ENCODE assay signal across 1 cellular context in the genomic region with DNA sequence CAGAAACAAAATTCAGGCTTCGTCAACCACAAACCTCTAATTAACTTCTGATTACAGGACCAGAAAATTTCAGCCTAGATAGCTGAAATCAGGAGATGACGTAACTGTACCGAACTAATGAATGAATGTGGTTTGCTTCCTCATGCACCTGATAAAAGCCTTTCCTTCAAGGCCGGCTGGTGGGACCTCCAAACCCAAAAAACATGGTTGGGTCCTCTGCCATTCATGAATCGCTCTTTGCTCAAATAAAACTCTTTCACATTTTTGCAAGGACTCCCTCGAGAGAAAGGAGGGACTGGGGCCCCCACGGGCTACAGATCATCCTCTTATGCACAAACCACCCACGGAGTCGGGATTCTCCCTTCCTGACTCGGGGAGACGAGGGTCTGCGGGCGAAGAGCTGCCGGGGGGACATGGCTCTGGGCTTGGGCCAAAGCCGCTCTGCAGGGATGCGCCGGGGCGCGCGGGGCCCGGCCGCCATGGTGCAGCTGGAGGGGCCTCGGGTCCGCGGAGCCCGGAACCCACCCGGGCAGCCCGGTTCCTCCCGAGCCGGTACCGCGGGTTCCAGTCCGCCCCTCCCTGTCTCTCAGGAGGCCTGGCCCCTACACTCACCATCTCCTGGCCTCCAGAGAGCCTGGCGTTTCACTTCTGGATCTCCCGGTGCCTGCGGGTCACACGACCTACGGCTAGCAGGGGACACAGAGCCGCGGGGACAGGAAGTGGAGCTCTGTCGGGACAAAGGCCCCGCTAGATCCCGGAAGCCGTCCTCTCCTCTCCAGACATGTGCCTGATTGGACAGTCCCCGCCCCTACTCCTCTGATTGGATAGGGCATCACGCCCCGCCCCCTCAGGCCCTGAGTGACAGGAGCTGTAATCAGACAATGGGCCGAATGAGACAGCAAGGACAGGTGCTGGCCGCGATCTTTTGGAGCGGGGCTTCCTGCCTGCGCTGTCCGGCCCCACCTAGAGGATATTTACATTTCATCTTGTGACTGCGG.
TF ChIP-seq lines count a peak whose summit lies in the region.

TSS of gene ZNF195 (minus strand) at position 721 of the 998 bp plus-strand sequence. CDS start at position 615, 106 bp downstream.

TF ChIP-seq in K562, 482 proteins besides CTCF, POLR2A, EP300 and RAD21 (continued from another document and continues in another):
- TF ChIP-seq, protein P1, sequence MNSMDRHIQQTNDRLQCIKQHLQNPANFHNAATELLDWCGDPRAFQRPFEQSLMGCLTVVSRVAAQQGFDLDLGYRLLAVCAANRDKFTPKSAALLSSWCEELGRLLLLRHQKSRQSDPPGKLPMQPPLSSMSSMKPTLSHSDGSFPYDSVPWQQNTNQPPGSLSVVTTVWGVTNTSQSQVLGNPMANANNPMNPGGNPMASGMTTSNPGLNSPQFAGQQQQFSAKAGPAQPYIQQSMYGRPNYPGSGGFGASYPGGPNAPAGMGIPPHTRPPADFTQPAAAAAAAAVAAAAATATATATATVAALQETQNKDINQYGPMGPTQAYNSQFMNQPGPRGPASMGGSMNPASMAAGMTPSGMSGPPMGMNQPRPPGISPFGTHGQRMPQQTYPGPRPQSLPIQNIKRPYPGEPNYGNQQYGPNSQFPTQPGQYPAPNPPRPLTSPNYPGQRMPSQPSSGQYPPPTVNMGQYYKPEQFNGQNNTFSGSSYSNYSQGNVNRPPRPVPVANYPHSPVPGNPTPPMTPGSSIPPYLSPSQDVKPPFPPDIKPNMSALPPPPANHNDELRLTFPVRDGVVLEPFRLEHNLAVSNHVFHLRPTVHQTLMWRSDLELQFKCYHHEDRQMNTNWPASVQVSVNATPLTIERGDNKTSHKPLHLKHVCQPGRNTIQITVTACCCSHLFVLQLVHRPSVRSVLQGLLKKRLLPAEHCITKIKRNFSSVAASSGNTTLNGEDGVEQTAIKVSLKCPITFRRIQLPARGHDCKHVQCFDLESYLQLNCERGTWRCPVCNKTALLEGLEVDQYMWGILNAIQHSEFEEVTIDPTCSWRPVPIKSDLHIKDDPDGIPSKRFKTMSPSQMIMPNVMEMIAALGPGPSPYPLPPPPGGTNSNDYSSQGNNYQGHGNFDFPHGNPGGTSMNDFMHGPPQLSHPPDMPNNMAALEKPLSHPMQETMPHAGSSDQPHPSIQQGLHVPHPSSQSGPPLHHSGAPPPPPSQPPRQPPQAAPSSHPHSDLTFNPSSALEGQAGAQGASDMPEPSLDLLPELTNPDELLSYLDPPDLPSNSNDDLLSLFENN (IDR thresholded peaks at IDR 0.05; ENCODE audit: low read depth in 2 of 2, low read length in 2 of 2) = no peak
- TF ChIP-seq RBM34 (IDR thresholded peaks at IDR 0.05; ENCODE audit: borderline replicate concordance, insufficient read depth, low read length) (no peak), CREBBP (IDR thresholded peaks at IDR 0.05; ENCODE audit: low read depth, low read length) (no peak), GTF2E2 (tag; IDR thresholded peaks at IDR 0.05) (peak; percentile 49; the same call in 1 of the 2 replicates), CBX8 (IDR thresholded peaks at IDR 0.05; ENCODE audit: borderline replicate concordance, extremely low read depth, low read depth, low read length, poor library complexity, severe bottlenecking) (no peak), KLF13 (tag; IDR thresholded peaks at IDR 0.05; ENCODE audit: borderline replicate concordance, low read depth) (no peak), NRF1 (conservative IDR thresholded peaks at IDR 0.05 in 1 of 2, IDR thresholded peaks at IDR 0.05 in 1 of 2) (peak; percentile 50 to 60; a peak in 3 of 4 replicates), FOXA1 (IDR thresholded peaks at IDR 0.05; ENCODE audit: borderline replicate concordance) (no peak), CBFB (CRISPR knock-in tag; IDR thresholded peaks at IDR 0.05) (no peak), ZKSCAN1 (IDR thresholded peaks at IDR 0.05; ENCODE audit: low read depth, low read length) (no peak; the same call in 1 of the 2 replicates), ZNF551 (CRISPR knock-in tag; IDR thresholded peaks at IDR 0.05) (no peak), WHSC1 (IDR thresholded peaks at IDR 0.05; ENCODE audit: low read length) (no peak), CEBPG (CRISPR knock-in tag; IDR thresholded peaks at IDR 0.05) (peak; percentile 15), CEBPG (tag; conservative IDR thresholded peaks at IDR 0.05 in 1 of 2, IDR thresholded peaks at IDR 0.05 in 1 of 2) (peak; percentile 62 to 83), ZNF699 (CRISPR knock-in tag; IDR thresholded peaks at IDR 0.05; ENCODE audit: insufficient replicate concordance) (no peak), TRIM25 (IDR thresholded peaks at IDR 0.05; ENCODE audit: borderline replicate concordance) (no peak), HES1 (IDR thresholded peaks at IDR 0.05; ENCODE audit: low read depth) (no peak), GABPB1 (CRISPR knock-in tag; IDR thresholded peaks at IDR 0.05) (peak; percentile 97), CREB1 (IDR thresholded peaks at IDR 0.05) (no peak; the same call in 1 of the 2 replicates), CREB1 (CRISPR knock-in tag; IDR thresholded peaks at IDR 0.05) (peak; percentile 52; the same call in 1 of the 2 replicates), CAMTA2 (CRISPR knock-in tag; conservative IDR thresholded peaks at IDR 0.05) (no peak), MTA2 (IDR thresholded peaks at IDR 0.05; ENCODE audit: low read depth) (no peak), ATF1 (CRISPR knock-in tag; IDR thresholded peaks at IDR 0.05) (no peak), ATF1 (tag; IDR thresholded peaks at IDR 0.05) (peak; percentile 66), IRF2 (CRISPR knock-in tag; IDR thresholded peaks at IDR 0.05) (no peak), HDAC8 (tag; IDR thresholded peaks at IDR 0.05) (no peak), BHLHE40 (IDR thresholded peaks at IDR 0.05; ENCODE audit: low read length) (peak; percentile 67), ZNF57 (CRISPR knock-in tag; IDR thresholded peaks at IDR 0.05) (no peak), ZNF384 (IDR thresholded peaks at IDR 0.05; ENCODE audit: low read depth, low read length) (0 out of 2 replicates have a peak, but pooled peaks have one; percentile 8), ATF4 (CRISPR knock-in tag; IDR thresholded peaks at IDR 0.05) (no peak), SMARCA5 (IDR thresholded peaks at IDR 0.05) (no peak), MED1 (CRISPR knock-in tag; IDR thresholded peaks at IDR 0.05; ENCODE audit: borderline replicate concordance) (no peak), ZNF311 (CRISPR knock-in tag; IDR thresholded peaks at IDR 0.05) (no peak), CREB3 (tag; conservative IDR thresholded peaks at IDR 0.05; ENCODE audit: low read depth) (no peak), MIER1 (IDR thresholded peaks at IDR 0.05; ENCODE audit: low read depth) (no peak), MYC (IDR thresholded peaks at IDR 0.05; ENCODE audit: low read depth, low read length) (peak; percentile 98), MYC (CRISPR knock-in tag; IDR thresholded peaks at IDR 0.05; ENCODE audit: borderline replicate concordance, low read depth) (peak; percentile 76; the same call in 1 of the 2 replicates), STAT6 (CRISPR knock-in tag; IDR thresholded peaks at IDR 0.05) (no peak), NCOR1 (IDR thresholded peaks at IDR 0.05) (no peak), POLR2AphosphoS5 (IDR thresholded peaks at IDR 0.05; ENCODE audit: control insufficient read depth, insufficient read depth, low read depth, low read length) (peak; percentile 92), BRF2 (IDR thresholded peaks at IDR 0.05; ENCODE audit: borderline replicate concordance, insufficient read depth, insufficient read length) (no peak), ZNF766 (CRISPR knock-in tag; conservative IDR thresholded peaks at IDR 0.05) (no peak), EHMT2 (IDR thresholded peaks at IDR 0.05) (no peak)
- TF ChIP-seq, protein P2, sequence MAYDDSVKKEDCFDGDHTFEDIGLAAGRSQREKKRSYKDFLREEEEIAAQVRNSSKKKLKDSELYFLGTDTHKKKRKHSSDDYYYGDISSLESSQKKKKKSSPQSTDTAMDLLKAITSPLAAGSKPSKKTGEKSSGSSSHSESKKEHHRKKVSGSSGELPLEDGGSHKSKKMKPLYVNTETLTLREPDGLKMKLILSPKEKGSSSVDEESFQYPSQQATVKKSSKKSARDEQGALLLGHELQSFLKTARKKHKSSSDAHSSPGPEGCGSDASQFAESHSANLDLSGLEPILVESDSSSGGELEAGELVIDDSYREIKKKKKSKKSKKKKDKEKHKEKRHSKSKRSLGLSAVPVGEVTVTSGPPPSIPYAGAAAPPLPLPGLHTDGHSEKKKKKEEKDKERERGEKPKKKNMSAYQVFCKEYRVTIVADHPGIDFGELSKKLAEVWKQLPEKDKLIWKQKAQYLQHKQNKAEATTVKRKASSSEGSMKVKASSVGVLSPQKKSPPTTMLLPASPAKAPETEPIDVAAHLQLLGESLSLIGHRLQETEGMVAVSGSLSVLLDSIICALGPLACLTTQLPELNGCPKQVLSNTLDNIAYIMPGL (CRISPR knock-in tag; IDR thresholded peaks at IDR 0.05) = no peak
- TF ChIP-seq, protein P3, sequence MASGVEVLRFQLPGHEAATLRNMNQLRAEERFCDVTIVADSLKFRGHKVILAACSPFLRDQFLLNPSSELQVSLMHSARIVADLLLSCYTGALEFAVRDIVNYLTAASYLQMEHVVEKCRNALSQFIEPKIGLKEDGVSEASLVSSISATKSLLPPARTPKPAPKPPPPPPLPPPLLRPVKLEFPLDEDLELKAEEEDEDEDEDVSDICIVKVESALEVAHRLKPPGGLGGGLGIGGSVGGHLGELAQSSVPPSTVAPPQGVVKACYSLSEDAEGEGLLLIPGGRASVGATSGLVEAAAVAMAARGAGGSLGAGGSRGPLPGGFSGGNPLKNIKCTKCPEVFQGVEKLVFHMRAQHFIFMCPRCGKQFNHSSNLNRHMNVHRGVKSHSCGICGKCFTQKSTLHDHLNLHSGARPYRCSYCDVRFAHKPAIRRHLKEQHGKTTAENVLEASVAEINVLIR (CRISPR knock-in tag; IDR thresholded peaks at IDR 0.05) = no peak
- TF ChIP-seq, protein P4, sequence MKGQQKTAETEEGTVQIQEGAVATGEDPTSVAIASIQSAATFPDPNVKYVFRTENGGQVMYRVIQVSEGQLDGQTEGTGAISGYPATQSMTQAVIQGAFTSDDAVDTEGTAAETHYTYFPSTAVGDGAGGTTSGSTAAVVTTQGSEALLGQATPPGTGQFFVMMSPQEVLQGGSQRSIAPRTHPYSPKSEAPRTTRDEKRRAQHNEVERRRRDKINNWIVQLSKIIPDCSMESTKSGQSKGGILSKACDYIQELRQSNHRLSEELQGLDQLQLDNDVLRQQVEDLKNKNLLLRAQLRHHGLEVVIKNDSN (CRISPR knock-in tag; IDR thresholded peaks at IDR 0.05) = peak; percentile 72
